ENCODE assay signal across 1 cellular context in the genomic region with DNA sequence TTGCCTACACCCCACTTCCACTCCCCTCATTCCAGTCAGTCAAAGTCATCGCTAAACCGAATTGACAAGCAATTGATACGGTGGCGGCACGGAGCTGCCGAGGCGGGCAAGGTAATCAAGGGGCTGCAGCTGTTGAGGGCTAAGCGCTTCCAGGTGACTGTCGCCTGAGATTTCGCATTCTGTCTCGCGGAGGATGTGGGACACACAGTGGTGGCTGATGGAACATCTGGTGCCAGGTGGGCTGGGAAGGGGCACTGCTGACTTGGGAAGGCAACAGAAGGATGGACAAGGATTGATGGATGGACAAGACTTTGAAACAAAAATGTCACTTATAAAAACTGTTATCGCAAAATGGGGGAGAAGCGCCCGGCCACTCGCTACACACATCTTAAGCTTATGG.
TF ChIP-seq lines count a peak whose summit lies in the region.

No MANE protein-coding gene starts in this region.

TF ChIP-seq in GM23338, 12 proteins besides CTCF, POLR2A, EP300 and RAD21 (continued from another document):
- TF ChIP-seq, protein P1, sequence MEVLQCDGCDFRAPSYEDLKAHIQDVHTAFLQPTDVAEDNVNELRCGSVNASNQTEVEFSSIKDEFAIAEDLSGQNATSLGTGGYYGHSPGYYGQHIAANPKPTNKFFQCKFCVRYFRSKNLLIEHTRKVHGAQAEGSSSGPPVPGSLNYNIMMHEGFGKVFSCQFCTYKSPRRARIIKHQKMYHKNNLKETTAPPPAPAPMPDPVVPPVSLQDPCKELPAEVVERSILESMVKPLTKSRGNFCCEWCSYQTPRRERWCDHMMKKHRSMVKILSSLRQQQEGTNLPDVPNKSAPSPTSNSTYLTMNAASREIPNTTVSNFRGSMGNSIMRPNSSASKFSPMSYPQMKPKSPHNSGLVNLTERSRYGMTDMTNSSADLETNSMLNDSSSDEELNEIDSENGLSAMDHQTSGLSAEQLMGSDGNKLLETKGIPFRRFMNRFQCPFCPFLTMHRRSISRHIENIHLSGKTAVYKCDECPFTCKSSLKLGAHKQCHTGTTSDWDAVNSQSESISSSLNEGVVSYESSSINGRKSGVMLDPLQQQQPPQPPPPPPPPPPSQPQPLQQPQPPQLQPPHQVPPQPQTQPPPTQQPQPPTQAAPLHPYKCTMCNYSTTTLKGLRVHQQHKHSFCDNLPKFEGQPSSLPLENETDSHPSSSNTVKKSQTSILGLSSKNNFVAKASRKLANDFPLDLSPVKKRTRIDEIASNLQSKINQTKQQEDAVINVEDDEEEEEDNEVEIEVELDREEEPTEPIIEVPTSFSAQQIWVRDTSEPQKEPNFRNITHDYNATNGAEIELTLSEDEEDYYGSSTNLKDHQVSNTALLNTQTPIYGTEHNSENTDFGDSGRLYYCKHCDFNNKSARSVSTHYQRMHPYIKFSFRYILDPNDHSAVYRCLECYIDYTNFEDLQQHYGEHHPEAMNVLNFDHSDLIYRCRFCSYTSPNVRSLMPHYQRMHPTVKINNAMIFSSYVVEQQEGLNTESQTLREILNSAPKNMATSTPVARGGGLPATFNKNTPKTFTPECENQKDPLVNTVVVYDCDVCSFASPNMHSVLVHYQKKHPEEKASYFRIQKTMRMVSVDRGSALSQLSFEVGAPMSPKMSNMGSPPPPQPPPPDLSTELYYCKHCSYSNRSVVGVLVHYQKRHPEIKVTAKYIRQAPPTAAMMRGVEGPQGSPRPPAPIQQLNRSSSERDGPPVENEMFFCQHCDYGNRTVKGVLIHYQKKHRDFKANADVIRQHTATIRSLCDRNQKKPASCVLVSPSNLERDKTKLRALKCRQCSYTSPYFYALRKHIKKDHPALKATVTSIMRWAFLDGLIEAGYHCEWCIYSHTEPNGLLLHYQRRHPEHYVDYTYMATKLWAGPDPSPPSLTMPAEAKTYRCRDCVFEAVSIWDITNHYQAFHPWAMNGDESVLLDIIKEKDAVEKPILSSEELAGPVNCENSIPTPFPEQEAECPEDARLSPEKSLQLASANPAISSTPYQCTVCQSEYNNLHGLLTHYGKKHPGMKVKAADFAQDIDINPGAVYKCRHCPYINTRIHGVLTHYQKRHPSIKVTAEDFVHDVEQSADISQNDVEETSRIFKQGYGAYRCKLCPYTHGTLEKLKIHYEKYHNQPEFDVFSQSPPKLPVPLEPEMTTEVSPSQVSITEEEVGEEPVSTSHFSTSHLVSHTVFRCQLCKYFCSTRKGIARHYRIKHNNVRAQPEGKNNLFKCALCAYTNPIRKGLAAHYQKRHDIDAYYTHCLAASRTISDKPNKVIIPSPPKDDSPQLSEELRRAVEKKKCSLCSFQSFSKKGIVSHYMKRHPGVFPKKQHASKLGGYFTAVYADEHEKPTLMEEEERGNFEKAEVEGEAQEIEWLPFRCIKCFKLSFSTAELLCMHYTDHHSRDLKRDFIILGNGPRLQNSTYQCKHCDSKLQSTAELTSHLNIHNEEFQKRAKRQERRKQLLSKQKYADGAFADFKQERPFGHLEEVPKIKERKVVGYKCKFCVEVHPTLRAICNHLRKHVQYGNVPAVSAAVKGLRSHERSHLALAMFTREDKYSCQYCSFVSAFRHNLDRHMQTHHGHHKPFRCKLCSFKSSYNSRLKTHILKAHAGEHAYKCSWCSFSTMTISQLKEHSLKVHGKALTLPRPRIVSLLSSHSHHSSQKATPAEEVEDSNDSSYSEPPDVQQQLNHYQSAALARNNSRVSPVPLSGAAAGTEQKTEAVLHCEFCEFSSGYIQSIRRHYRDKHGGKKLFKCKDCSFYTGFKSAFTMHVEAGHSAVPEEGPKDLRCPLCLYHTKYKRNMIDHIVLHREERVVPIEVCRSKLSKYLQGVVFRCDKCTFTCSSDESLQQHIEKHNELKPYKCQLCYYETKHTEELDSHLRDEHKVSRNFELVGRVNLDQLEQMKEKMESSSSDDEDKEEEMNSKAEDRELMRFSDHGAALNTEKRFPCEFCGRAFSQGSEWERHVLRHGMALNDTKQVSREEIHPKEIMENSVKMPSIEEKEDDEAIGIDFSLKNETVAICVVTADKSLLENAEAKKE (CRISPR knock-in tag; IDR thresholded peaks at IDR 0.05) = 0 out of 2 replicates have a peak, but pooled peaks have one; percentile 43
- TF ChIP-seq STAT1 (IDR thresholded peaks at IDR 0.05; ENCODE audit: unreplicated experiment) (no peak), POLR2AphosphoS5 (IDR thresholded peaks at IDR 0.05; ENCODE audit: low read depth) (no peak), JUNB (IDR thresholded peaks at IDR 0.05; ENCODE audit: unreplicated experiment) (no peak), EZH2 (IDR thresholded peaks at IDR 0.05; ENCODE audit: low read depth, unreplicated experiment) (no peak)
